In the genomic region with DNA sequence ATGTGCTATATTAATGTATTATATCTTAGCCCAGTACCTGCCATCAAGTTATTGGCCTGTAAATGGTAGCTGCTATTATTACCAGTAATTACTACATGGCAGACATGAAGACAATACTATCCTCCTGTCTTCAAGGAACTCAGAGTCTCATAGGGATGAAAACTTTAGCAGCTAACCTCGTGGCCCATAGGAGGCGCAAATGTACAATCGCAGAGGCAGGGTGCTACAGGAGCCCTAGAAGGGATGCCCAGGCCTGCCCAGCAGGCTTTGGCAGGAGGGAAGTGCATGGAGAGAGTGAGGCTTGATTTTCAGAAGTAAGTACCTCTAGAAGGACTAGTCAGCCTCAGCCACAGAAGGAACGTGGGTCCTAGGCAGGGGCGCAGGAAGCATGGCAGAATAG, we compare ENCODE assay signal across 9 cellular contexts. TPM values are rescaled to one million over a fixed set of nuclear protein-coding genes. Genes with fewer than 3 reads are reported as not detected.
DNase-seq lines count a peak whose midpoint lies in the region; ATAC-seq and TF ChIP-seq lines count a peak whose summit lies in the region.
"Had no signal": no experiment of that assay in that cellular context is flagged by ENCODE, and none has a peak within 500 bp of the region (broad histone marks: within the 10 kb centered on the region; RNA-seq: fewer than 3 reads in every experiment).

No MANE protein-coding gene starts in this region.

- H3K27me3 ChIP-seq in CD8-positive, alpha-beta T cell (ENCODE audit: insufficient read depth, low read length) = no peaks in the 10 kb centered on the region

- no peak overlapping the region for H3K4me3 ChIP-seq in LNCaP clone FGC (ENCODE audit: low read depth, low read length)
- no peak overlapping the region for H3K4me3 ChIP-seq in CD8-positive, alpha-beta T cell (ENCODE audit: low read depth, low read length)

- H3K27ac ChIP-seq in CD8-positive, alpha-beta T cell (ENCODE audit: low read depth, low read length) = no peak overlapping the region

- H3K36me3 Mint-ChIP-seq in CD8-positive, alpha-beta T cell = no peaks in the 10 kb centered on the region
- H3K36me3 Mint-ChIP-seq: natural killer cell had no signal

- H3K36me3 ChIP-seq in CD8-positive, alpha-beta T cell (ENCODE audit: insufficient read depth, low read length) = no peaks in the 10 kb centered on the region

- peak; percentile 49 for TF ChIP-seq CTCF in LNCaP clone FGC (IDR thresholded peaks at IDR 0.05; ENCODE audit: control insufficient read depth, extremely low read depth, insufficient read depth)
- TF ChIP-seq CTCF in CD8-positive, alpha-beta T cell (IDR thresholded peaks at IDR 0.05) = no peak

- no peaks in the 10 kb centered on the region for H3K4me1 Mint-ChIP-seq in CD8-positive, alpha-beta T cell (ENCODE audit: low read depth)
- H3K4me1 Mint-ChIP-seq: natural killer cell had no signal

- no peaks in the 10 kb centered on the region for H3K4me1 ChIP-seq in CD8-positive, alpha-beta T cell (ENCODE audit: insufficient read depth, low read length)

- DNase-seq in GDM1 (lab: John Stamatoyannopoulos, UW) (peak; percentile 42), LNCaP clone FGC (ENCODE audit: low read depth) (no peak), cerebellar cortex (ENCODE audit: low spot score) (peak; percentile 34), midbrain (lab: John Stamatoyannopoulos, UW) (peak; percentile 21), kidney glomerular epithelial cell (lab: John Stamatoyannopoulos, UW) (no peak)
- DNase-seq in CD8-positive, alpha-beta T cell = no peak
- DNase-seq: natural killer cell had no signal

- POLR2A ChIA-PET in CD8-positive, alpha-beta T cell (lab: Charles Lee) = interaction anchor here (0.9 kb wide), 1 partner anchor 9 kb away, joined by 3 read pairs; no protein-coding TSS in a partner anchor

- H3K9me3 ChIP-seq in CD8-positive, alpha-beta T cell (ENCODE audit: low read length) = no peaks in the 10 kb centered on the region

- peaks cover 2% of the 10 kb centered on the region for H3K27me3 Mint-ChIP-seq in CD8-positive, alpha-beta T cell (ENCODE audit: low read depth)

- intact Hi-C loops in CD8-positive, alpha-beta T cell (cut with DNase I, micrococcal nuclease) = no loop called here

- no peaks in the 10 kb centered on the region for H3K9me3 Mint-ChIP-seq in CD8-positive, alpha-beta T cell
- H3K9me3 Mint-ChIP-seq: natural killer cell had no signal

- ATAC-seq in HG03469 (IDR thresholded peaks at IDR 0.05; ENCODE audit: unreplicated experiment) (no peak), HG03460 (IDR thresholded peaks at IDR 0.05; ENCODE audit: unreplicated experiment) (no peak)
- ATAC-seq in CD8-positive, alpha-beta T cell = no peak
- ATAC-seq: natural killer cell had no signal

- CTCF ChIA-PET in CD8-positive, alpha-beta T cell (lab: Charles Lee) = interaction anchor here (1.5 kb wide), 1 partner anchor 14 kb away, joined by 3 read pairs; no protein-coding TSS in a partner anchor

- H3K27ac Mint-ChIP-seq in CD8-positive, alpha-beta T cell = no peak overlapping the region
- H3K27ac Mint-ChIP-seq: natural killer cell had no signal

- no peak overlapping the region for H3K4me3 Mint-ChIP-seq in CD8-positive, alpha-beta T cell
- H3K4me3 Mint-ChIP-seq: natural killer cell had no signal

RNA-seq across cellular contexts. Expression of gene KIDINS220, which starts 44.7 kb away (rescaled TPM):
- total RNA-seq in CD8-positive, alpha-beta T cell = 10 to 100 TPM; 26.2 to 28.8 TPM

Comparison
In these comparisons a context has a peak if more than half of its experiments do, and no peak if none do; other contexts are left out.
1. DNase-seq: peak in GDM1 (single experiment), cerebellar cortex (single experiment) and midbrain (single experiment); none in LNCaP clone FGC (single experiment), kidney glomerular epithelial cell (single experiment) and CD8-positive, alpha-beta T cell (0 of 7).